Comparison of ENCODE assay signal across 15 cellular contexts in the genomic region with DNA sequence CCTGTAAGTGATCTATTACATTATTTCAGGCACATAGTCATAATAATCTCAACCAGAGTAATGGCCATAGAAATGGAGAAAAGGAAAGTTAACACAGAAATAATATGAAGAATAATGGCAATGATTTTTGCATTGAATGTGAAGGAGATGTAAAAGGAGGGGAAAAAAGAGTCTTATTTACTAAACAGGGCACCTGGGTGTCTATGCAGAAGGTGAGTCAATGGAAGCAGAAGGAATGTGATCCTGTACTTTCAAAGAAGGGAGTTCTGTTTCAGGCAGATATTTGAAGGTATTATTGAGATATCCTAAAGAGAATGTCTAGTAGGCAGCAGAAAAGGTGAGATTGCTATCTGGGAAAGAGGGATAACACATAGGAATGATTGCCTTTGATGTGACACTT.
DNase-seq lines count a peak whose midpoint lies in the region; ATAC-seq and TF ChIP-seq lines count a peak whose summit lies in the region.
"Had no signal": no experiment of that assay in that cellular context is flagged by ENCODE, and none has a peak within 500 bp of the region (broad histone marks: within the 10 kb centered on the region; RNA-seq: fewer than 3 reads in every experiment).

No MANE protein-coding gene starts in this region.

- no peaks in the 10 kb centered on the region for H3K27me3 Mint-ChIP-seq in T-cell
- H3K27me3 Mint-ChIP-seq: IgD-negative memory B cell had no signal

- TF ChIP-seq CTCF in coronary artery (IDR thresholded peaks at IDR 0.05) (no peak), osteoblast (IDR thresholded peaks at IDR 0.05; ENCODE audit: extremely low read depth, low read depth, low read length) (no peak), esophagus muscularis mucosa (IDR thresholded peaks at IDR 0.05) (no peak), PC-9 (conservative IDR thresholded peaks at IDR 0.05) (no peak)

- TF ChIP-seq EP300 in esophagus muscularis mucosa (IDR thresholded peaks at IDR 0.05): no peak

- no peaks in the 10 kb centered on the region for H3F3A ChIP-seq in PC-9 (ENCODE audit: insufficient read depth, low read depth)

- H3K9me2 ChIP-seq in PC-9 (ENCODE audit: insufficient read depth): no peaks in the 10 kb centered on the region

- no peaks in the 10 kb centered on the region for H3K9me3 Mint-ChIP-seq in T-cell

- H3K36me3 ChIP-seq in osteoblast (ENCODE audit: insufficient read depth, low read length) (no peaks in the 10 kb centered on the region), esophagus muscularis mucosa (no peaks in the 10 kb centered on the region), PC-9 (ENCODE audit: low read depth) (no peaks in the 10 kb centered on the region; the same call in 1 of the 2 replicates)
- H3K36me3 ChIP-seq: heart left ventricle had no signal

- CTCF ChIA-PET in T-cell (lab: Charles Lee) (interaction anchor here (0.6 to 4.5 kb wide), 8 partner anchors 77 to 283 kb away, joined by 3 to 46 read pairs (median 7); no protein-coding TSS in a partner anchor), PC-9 (lab: Charles Lee) (no interaction called here)

- no peak for TF ChIP-seq POLR2A in esophagus muscularis mucosa (IDR thresholded peaks at IDR 0.05; ENCODE audit: low read depth)

- no peaks in the 10 kb centered on the region for H3K9me3 ChIP-seq in osteoblast (ENCODE audit: low read depth, low read length)
- no peaks in the 10 kb centered on the region for H3K9me3 ChIP-seq in esophagus muscularis mucosa
- no peaks in the 10 kb centered on the region for H3K9me3 ChIP-seq in PC-9 (ENCODE audit: insufficient read depth, low read depth)

- H2AFZ ChIP-seq in osteoblast (ENCODE audit: low read length) (peak overlapping the region; percentile 33), PC-9 (no peak overlapping the region)

- H3K4me3 ChIP-seq in coronary artery: peak overlapping the region; percentile 26
- H3K4me3 ChIP-seq in osteoblast (ENCODE audit: insufficient read depth, low read length): no peak overlapping the region
- H3K4me3 ChIP-seq in esophagus muscularis mucosa: peak overlapping the region in 1 of 4 donors; percentile 10
- H3K4me3 ChIP-seq in PC-9: no peak overlapping the region

- no TSS peak for BruUV-seq in PC-9 (replicated peaks; lab: Mats Ljungman, UMichigan)

- intact Hi-C loops in esophagus muscularis mucosa (cut with DNase I): loop anchor here (10.0 kb wide), 1 partner anchor 211 kb away; no protein-coding TSS in a partner anchor
- intact Hi-C loops in PC-9 (cut with micrococcal nuclease; ENCODE audit: unreplicated experiment): no loop called here

- H3K27ac ChIP-seq in coronary artery (peak overlapping the region in 1 of 2 donors; percentile 9), osteoblast (ENCODE audit: low read depth, low read length) (no peak overlapping the region), esophagus muscularis mucosa (replicated peaks in 1 of 4) (no peak overlapping the region), PC-9 (no peak overlapping the region)

- H3K27me3 ChIP-seq in osteoblast (ENCODE audit: insufficient read depth, low read length) (no peaks in the 10 kb centered on the region), esophagus muscularis mucosa (no peaks in the 10 kb centered on the region), PC-9 (ENCODE audit: insufficient read depth, low read depth) (no peaks in the 10 kb centered on the region)
- H3K27me3 ChIP-seq: heart left ventricle had no signal

- H3K27ac Mint-ChIP-seq in T-cell: peak overlapping the region; percentile 95 to 96
- H3K27ac Mint-ChIP-seq: WTC11 had no signal

- no peak for DNase-seq in T-cell
- DNase-seq in coronary artery (ENCODE audit: low spot score): no peak
- no peak for DNase-seq in osteoblast (ENCODE audit: insufficient read length, low spot score, missing footprints)
- DNase-seq in NOMO-1 treated with dmso at 0.1 percent for 144 hours (lab: John Stamatoyannopoulos, UW; ENCODE audit: unreplicated experiment): no peak
- no peak for DNase-seq in esophagus muscularis mucosa (ENCODE audit: extremely low spot score)
- no peak for DNase-seq in PC-9
- DNase-seq: C1 segment of cervical spinal cord, heart left ventricle, kidney glomerular epithelial cell, NCI-H1092 treated with DMSO at 0.1 percent for 48 hours, NCI-H2227 treated with DMSO at 0.1 percent for 48 hours, retina had no signal

- ATAC-seq in GM19463 (IDR thresholded peaks at IDR 0.05; ENCODE audit: unreplicated experiment) (peak; percentile 2), T-cell (replicated peaks in 1 of 4) (no peak)
- ATAC-seq: heart left ventricle had no signal

- H4K20me1 ChIP-seq in osteoblast (ENCODE audit: insufficient read depth, low read length) (no peaks in the 10 kb centered on the region), PC-9 (ENCODE audit: insufficient read depth) (no peaks in the 10 kb centered on the region)

- H3K4me1 Mint-ChIP-seq in T-cell: peaks cover 64 to 74% (median 70%) of the 10 kb centered on the region in 3 donors
- H3K4me1 Mint-ChIP-seq: IgD-negative memory B cell had no signal

- no peaks in the 10 kb centered on the region for H3K36me3 Mint-ChIP-seq in T-cell
- H3K36me3 Mint-ChIP-seq: IgD-negative memory B cell, WTC11 had no signal

- H3K4me2 ChIP-seq in osteoblast (ENCODE audit: insufficient read depth, low read length): no peak overlapping the region
- H3K4me2 ChIP-seq in PC-9: no peak overlapping the region

- H3K79me2 ChIP-seq in osteoblast (ENCODE audit: insufficient read depth, low read length): no peaks in the 10 kb centered on the region
- H3K79me2 ChIP-seq in PC-9 (ENCODE audit: low read depth): no peaks in the 10 kb centered on the region

- POLR2A ChIA-PET in T-cell (lab: Charles Lee): interaction anchor here in 1 of 2 donors (1.0 to 1.3 kb wide), 2 partner anchors 9 to 163 kb away, joined by 4 to 5 read pairs; no protein-coding TSS in a partner anchor
- POLR2A ChIA-PET in PC-9 (lab: Charles Lee; ENCODE audit: unreplicated experiment): no interaction called here

- H3K4me3 Mint-ChIP-seq in T-cell: peak overlapping the region; percentile 82 to 90 (median 86)
- H3K4me3 Mint-ChIP-seq: WTC11 had no signal

- H3K4me1 ChIP-seq in osteoblast (ENCODE audit: insufficient read depth, low read length) (no peaks in the 10 kb centered on the region), esophagus muscularis mucosa (peaks cover 4 to 22% (median 15%) of the 10 kb centered on the region in 4 donors), PC-9 (replicated peaks; ENCODE audit: insufficient read depth) (no peaks in the 10 kb centered on the region)
